ENCODE assay signal across 17 cellular contexts in the genomic region with DNA sequence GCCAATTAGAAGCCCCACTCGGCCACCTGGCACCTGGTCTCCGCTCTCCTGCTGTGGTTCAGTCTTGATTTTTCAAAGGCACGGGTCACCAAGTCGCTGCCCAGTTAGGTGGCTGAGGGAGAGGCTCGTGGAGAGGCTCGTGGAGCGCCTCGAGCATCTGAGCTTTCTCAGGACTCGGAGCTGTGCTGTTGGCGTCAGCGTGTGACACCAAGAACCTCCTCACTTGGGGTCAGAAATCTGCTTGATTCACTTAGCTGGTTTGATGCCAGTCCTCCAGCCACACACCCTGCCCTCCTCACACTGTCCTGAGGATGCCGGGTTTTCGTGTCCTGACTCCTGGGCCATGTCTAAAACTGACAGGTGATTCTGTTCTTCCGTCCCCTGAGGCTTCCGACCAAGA.
"Had no signal": no experiment of that assay in that cellular context is flagged by ENCODE, and none has a peak within 500 bp of the region (broad histone marks: within the 10 kb centered on the region; RNA-seq: fewer than 3 reads in every experiment).

No MANE protein-coding gene starts in this region.

- H3K36me3 Mint-ChIP-seq: natural killer cell had no signal

- ATAC-seq: esophagus mucosa; gastrocnemius medialis; left lobe of liver; natural killer cell; right lobe of liver; stimulated activated naive CD8-positive, alpha-beta T cell treated with anti-CD3 and anti-CD28 coated beads, Interleukin-15, Interleukin-2, amounts not matched to agents 100 U/mL and 50 U/mL, for 24 hours had no signal

- H3K4me3 Mint-ChIP-seq: endodermal cell, memory B cell, natural killer cell, neural crest cell had no signal

- H3K27ac Mint-ChIP-seq: memory B cell, natural killer cell, progenitor cell of endocrine pancreas had no signal

- DNase-seq: effector CD8-positive, alpha-beta T cell; endodermal cell; foreskin fibroblast; gastrocnemius medialis; head of caudate nucleus; kidney; natural killer cell; right lobe of liver; small intestine; stimulated activated CD4-positive, alpha-beta T cell treated with anti-CD3 and anti-CD28 coated beads, Interleukin-15, amount 100 ng/mL, for 24 hours; stimulated activated CD4-positive, alpha-beta T cell treated with anti-CD3 and anti-CD28 coated beads, Interleukin-2, amount 100 ng/mL, for 48 hours; stimulated activated naive CD8-positive, alpha-beta T cell treated with anti-CD3 and anti-CD28 coated beads, Interleukin-15, Interleukin-2, amounts not matched to agents 100 U/mL and 50 U/mL, for 24 hours had no signal

- H3K4me1 Mint-ChIP-seq: endodermal cell, neural crest cell had no signal

- H3K9me3 Mint-ChIP-seq: endodermal cell, memory B cell, natural killer cell, neural crest cell had no signal

- H3K27me3 Mint-ChIP-seq: memory B cell, progenitor cell of endocrine pancreas had no signal
